In genomic region chr10:93075369-93076221, GRCh38 we compare ENCODE assay signal across 12 cellular contexts. TPM values are rescaled to one million over a fixed set of nuclear protein-coding genes. Genes with fewer than 3 reads are reported as not detected.
A peak's percentile ranks its signal among the peaks of the same experiment; 100 is the strongest.
DNase-seq lines count a peak whose midpoint lies in the region; ATAC-seq and TF ChIP-seq lines count a peak whose summit lies in the region.
"Had no signal": no experiment of that assay in that cellular context is flagged by ENCODE, and none has a peak within 500 bp of the region (broad histone marks: within the 10 kb centered on the region; RNA-seq: fewer than 3 reads in every experiment).

No MANE protein-coding gene starts in this region.

- no peak overlapping the region for H3K9ac ChIP-seq in KMS-11

- TF ChIP-seq CTCF in KMS-11 (conservative IDR thresholded peaks at IDR 0.05; ENCODE audit: low read depth, low read length) (no peak), glutamatergic neuron (IDR thresholded peaks at IDR 0.05; ENCODE audit: partially characterized antibody, unreplicated experiment) (no peak)

- H3K4me3 ChIP-seq in KMS-11 (IDR thresholded peaks at IDR 0.05; ENCODE audit: insufficient read depth, low read depth, low read length), result no peak overlapping the region
- H3K4me3 ChIP-seq: adrenal gland had no signal

- DNase-seq in activated naive CD8-positive, alpha-beta T cell treated with anti-CD3 and anti-CD28 coated beads for 36 hours, result no peak
- DNase-seq in glutamatergic neuron (no peak), DMS153 (lab: John Stamatoyannopoulos, UW) (no peak), globus pallidus (ENCODE audit: low spot score) (no peak)
- no peak for DNase-seq in activated CD4-positive, alpha-beta T cell treated with anti-CD3 and anti-CD28 coated beads, Interleukin-2, amount 50 U/mL, for 4 hours
- DNase-seq: adrenal gland, NCI-H510A had no signal

- no peak overlapping the region; the same call in 1 of the 2 replicates for H3K27ac ChIP-seq in KMS-11
- H3K27ac ChIP-seq: adrenal gland had no signal

- no peaks in the 10 kb centered on the region for H4K20me1 ChIP-seq in KMS-11 (ENCODE audit: insufficient read depth)

- H3K27me3 ChIP-seq in KMS-11 (ENCODE audit: insufficient read depth, low read depth), result peaks cover 4% of the 10 kb centered on the region; the same call in 1 of the 2 replicates

- peak overlapping the region; percentile 86 for H3K4me2 ChIP-seq in KMS-11

- no peaks in the 10 kb centered on the region for H3K79me2 ChIP-seq in KMS-11 (ENCODE audit: insufficient read depth, low read depth)

- peaks cover 80% of the 10 kb centered on the region for H3K4me1 ChIP-seq in KMS-11 (ENCODE audit: low read depth, poor library complexity, severe bottlenecking)

- ATAC-seq in stimulated activated memory B cell treated with anti-CD40 and anti-IgM and Interleukin-4, amounts not matched to agents 10 μg/mL and 1 μg/mL and 100 μg/mL, for 72 hours, result peak; percentile 54

- H2AFZ ChIP-seq in KMS-11 (ENCODE audit: low read depth), result no peak overlapping the region

- peaks cover 30% of the 10 kb centered on the region for H3K4me1 Mint-ChIP-seq in activated naive CD8-positive, alpha-beta T cell (ENCODE audit: low read depth)
- peaks cover 33% of the 10 kb centered on the region for H3K4me1 Mint-ChIP-seq in activated naive CD8-positive, alpha-beta T cell treated with anti-CD3 and anti-CD28 coated beads for 36 hours
- H3K4me1 Mint-ChIP-seq in glutamatergic neuron (ENCODE audit: low read depth, unreplicated experiment), result peaks cover 7% of the 10 kb centered on the region
- H3K4me1 Mint-ChIP-seq in stimulated activated memory B cell treated with anti-CD40 and anti-IgM and Interleukin-4, amounts not matched to agents 10 μg/mL and 1 μg/mL and 100 μg/mL, for 72 hours, result peaks cover 54% of the 10 kb centered on the region

- H3K9me3 Mint-ChIP-seq in activated naive CD8-positive, alpha-beta T cell (ENCODE audit: low read depth), result no peaks in the 10 kb centered on the region
- H3K9me3 Mint-ChIP-seq in activated naive CD8-positive, alpha-beta T cell treated with anti-CD3 and anti-CD28 coated beads for 36 hours, result no peaks in the 10 kb centered on the region
- H3K9me3 Mint-ChIP-seq in glutamatergic neuron (ENCODE audit: unreplicated experiment), result peaks cover 8% of the 10 kb centered on the region
- H3K9me3 Mint-ChIP-seq in stimulated activated memory B cell treated with anti-CD40 and anti-IgM and Interleukin-4, amounts not matched to agents 10 μg/mL and 1 μg/mL and 100 μg/mL, for 72 hours, result no peaks in the 10 kb centered on the region

- no peaks in the 10 kb centered on the region for H3K36me3 Mint-ChIP-seq in activated naive CD8-positive, alpha-beta T cell
- H3K36me3 Mint-ChIP-seq in activated naive CD8-positive, alpha-beta T cell treated with anti-CD3 and anti-CD28 coated beads for 36 hours, result no peaks in the 10 kb centered on the region
- H3K36me3 Mint-ChIP-seq in glutamatergic neuron (ENCODE audit: unreplicated experiment), result no peaks in the 10 kb centered on the region
- no peaks in the 10 kb centered on the region for H3K36me3 Mint-ChIP-seq in stimulated activated memory B cell treated with anti-CD40 and anti-IgM and Interleukin-4, amounts not matched to agents 10 μg/mL and 1 μg/mL and 100 μg/mL, for 72 hours

- no peaks in the 10 kb centered on the region for H3K36me3 ChIP-seq in KMS-11 (ENCODE audit: insufficient read depth)
- H3K36me3 ChIP-seq: adrenal gland had no signal

- H3K27ac Mint-ChIP-seq in activated naive CD8-positive, alpha-beta T cell, result no peak overlapping the region
- H3K27ac Mint-ChIP-seq in activated naive CD8-positive, alpha-beta T cell treated with anti-CD3 and anti-CD28 coated beads for 36 hours, result no peak overlapping the region
- no peak overlapping the region for H3K27ac Mint-ChIP-seq in glutamatergic neuron (ENCODE audit: unreplicated experiment)
- H3K27ac Mint-ChIP-seq in stimulated activated memory B cell treated with anti-CD40 and anti-IgM and Interleukin-4, amounts not matched to agents 10 μg/mL and 1 μg/mL and 100 μg/mL, for 72 hours, result no peak overlapping the region

- peaks cover 44% of the 10 kb centered on the region for H3K27me3 Mint-ChIP-seq in activated naive CD8-positive, alpha-beta T cell
- H3K27me3 Mint-ChIP-seq in activated naive CD8-positive, alpha-beta T cell treated with anti-CD3 and anti-CD28 coated beads for 36 hours, result peaks cover 93% of the 10 kb centered on the region
- peaks cover 31% of the 10 kb centered on the region for H3K27me3 Mint-ChIP-seq in glutamatergic neuron (ENCODE audit: unreplicated experiment)
- peaks cover 69% of the 10 kb centered on the region for H3K27me3 Mint-ChIP-seq in stimulated activated memory B cell treated with anti-CD40 and anti-IgM and Interleukin-4, amounts not matched to agents 10 μg/mL and 1 μg/mL and 100 μg/mL, for 72 hours

- H3K4me3 Mint-ChIP-seq in activated naive CD8-positive, alpha-beta T cell, result peak overlapping the region; percentile 8
- no peak overlapping the region for H3K4me3 Mint-ChIP-seq in activated naive CD8-positive, alpha-beta T cell treated with anti-CD3 and anti-CD28 coated beads for 36 hours
- H3K4me3 Mint-ChIP-seq in glutamatergic neuron (ENCODE audit: unreplicated experiment), result peak overlapping the region; percentile 90
- peak overlapping the region; percentile 90 for H3K4me3 Mint-ChIP-seq in stimulated activated memory B cell treated with anti-CD40 and anti-IgM and Interleukin-4, amounts not matched to agents 10 μg/mL and 1 μg/mL and 100 μg/mL, for 72 hours

RNA-seq across cellular contexts. Expression of gene CYP26A1, which starts 1.9 kb away (rescaled TPM):
- not detected for total RNA-seq in activated naive CD8-positive, alpha-beta T cell treated with anti-CD3 and anti-CD28 coated beads for 36 hours
- 4.2 TPM for total RNA-seq in glutamatergic neuron (ENCODE audit: unreplicated experiment)
- total RNA-seq: H4, M059J had no signal

RNA-seq across cellular contexts. Expression of gene CYP26C1, which starts 15.0 kb away (rescaled TPM):
- total RNA-seq in activated naive CD8-positive, alpha-beta T cell treated with anti-CD3 and anti-CD28 coated beads for 36 hours, result not detected
- 0.10 TPM for total RNA-seq in glutamatergic neuron (ENCODE audit: unreplicated experiment)
- total RNA-seq: H4, M059J had no signal
